10 cellular contexts compared by ENCODE assay signal in genomic region chr2:72992734-72993102, GRCh38.
A peak's percentile ranks its signal among the peaks of the same experiment; 100 is the strongest.
DNase-seq lines count a peak whose midpoint lies in the region; ATAC-seq and TF ChIP-seq lines count a peak whose summit lies in the region.
"Had no signal": no experiment of that assay in that cellular context is flagged by ENCODE, and none has a peak within 500 bp of the region (broad histone marks: within the 10 kb centered on the region; RNA-seq: fewer than 3 reads in every experiment).

No MANE protein-coding gene starts in this region.

- ATAC-seq in Right ventricle myocardium inferior, result no peak

- peak overlapping the region; percentile 26 for H3K23ac ChIP-seq in neuronal stem cell (ENCODE audit: low read depth, low read length, poor library complexity)

- H4K8ac ChIP-seq in neuronal stem cell (ENCODE audit: low read depth, low read length), result no peak overlapping the region

- H3K4me2 ChIP-seq in neuronal stem cell (ENCODE audit: insufficient read depth, low read length, poor library complexity, severe bottlenecking), result no peak overlapping the region

- H3K18ac ChIP-seq in neuronal stem cell (ENCODE audit: low read length), result peak overlapping the region; percentile 24

- no peak overlapping the region for H3K27ac ChIP-seq in coronary artery
- no peak overlapping the region for H3K27ac ChIP-seq in neuronal stem cell (replicated peaks; ENCODE audit: low read length)
- H3K27ac ChIP-seq in vagina, result no peak overlapping the region
- H3K27ac ChIP-seq in caudate nucleus (ENCODE audit: low read depth, low read length), result no peak overlapping the region

- no peak overlapping the region for H2AFZ ChIP-seq in neuronal stem cell (ENCODE audit: low read length)

- peak overlapping the region; percentile 59 for H2BK12ac ChIP-seq in neuronal stem cell (ENCODE audit: low read length)

- H2AK5ac ChIP-seq in neuronal stem cell (ENCODE audit: low read depth, low read length), result peak overlapping the region; percentile 90

- peaks cover 0 to 2% of the 10 kb centered on the region in 2 donors for H3K36me3 ChIP-seq in neuronal stem cell (replicated peaks in 1 of 2; ENCODE audit: control insufficient read depth in 2 of 2, insufficient read depth in 2 of 2, low read length in 2 of 2)
- H3K36me3 ChIP-seq in vagina, result peaks cover 0 to 4% of the 10 kb centered on the region in 2 donors

- H2BK5ac ChIP-seq in neuronal stem cell (ENCODE audit: low read length), result no peak overlapping the region

- H3K14ac ChIP-seq in neuronal stem cell (ENCODE audit: low read length), result peak overlapping the region; percentile 58

- H3K4me1 ChIP-seq in neuronal stem cell (ENCODE audit: control insufficient read depth in 2 of 2, insufficient read depth in 1 of 2, low read depth in 1 of 2, low read length in 2 of 2) (peaks cover 0 to 21% of the 10 kb centered on the region in 2 donors), vagina (no peaks in the 10 kb centered on the region)
- H3K4me1 ChIP-seq: Caco-2 had no signal

- H3K4ac ChIP-seq in neuronal stem cell (ENCODE audit: low read length), result no peak overlapping the region

- DNase-seq in cardiac septum (ENCODE audit: low spot score) (peak; percentile 39), Right ventricle myocardium inferior (ENCODE audit: missing footprints) (no peak), coronary artery (ENCODE audit: low spot score) (peak; percentile 45), neuronal stem cell (ENCODE audit: low spot score) (no peak), vagina (ENCODE audit: extremely low spot score in 2 of 2) (peak; percentile 71 to 87), caudate nucleus (lab: John Stamatoyannopoulos, UW) (no peak), NCI-H2029 treated with DMSO at 0.1 percent for 48 hours (lab: John Stamatoyannopoulos, UW) (no peak), NCI-H2171 (lab: John Stamatoyannopoulos, UW) (no peak)
- DNase-seq: NCI-H1694 had no signal

- TF ChIP-seq CTCF in coronary artery (IDR thresholded peaks at IDR 0.05) (no peak), vagina (IDR thresholded peaks at IDR 0.05) (no peak)

- H3K4me3 ChIP-seq in coronary artery, result no peak overlapping the region
- no peak overlapping the region for H3K4me3 ChIP-seq in neuronal stem cell (ENCODE audit: low read length in 2 of 2)
- no peak overlapping the region for H3K4me3 ChIP-seq in vagina

- H2BK15ac ChIP-seq in neuronal stem cell (ENCODE audit: low read length), result no peak overlapping the region

- intact Hi-C loops in cardiac septum (cut with DNase I), result loop anchor here (2.0 to 5.0 kb wide), 2 partner anchors 170 to 185 kb away; no protein-coding TSS in a partner anchor
- intact Hi-C loops in Right ventricle myocardium inferior (cut with DNase I), result loop anchor here (5.0 kb wide), 3 partner anchors 100 to 185 kb away; no protein-coding TSS in a partner anchor
- intact Hi-C loops in vagina (cut with DNase I), result loop anchor here (5.0 kb wide), 1 partner anchor 170 kb away; no protein-coding TSS in a partner anchor

- H2BK120ac ChIP-seq in neuronal stem cell (ENCODE audit: low read depth, low read length), result no peak overlapping the region

- TF ChIP-seq POLR2A in vagina (IDR thresholded peaks at IDR 0.05), result no peak

- no peak overlapping the region for H3K9ac ChIP-seq in neuronal stem cell (ENCODE audit: low read depth, low read length, poor library complexity)

- H3K27me3 ChIP-seq in neuronal stem cell (ENCODE audit: control insufficient read depth in 3 of 3, insufficient read depth in 3 of 3, low read depth in 1 of 3, low read length in 3 of 3), result peaks cover 0 to 41% (median 2%) of the 10 kb centered on the region in 3 experiments
- H3K27me3 ChIP-seq in vagina, result no peaks in the 10 kb centered on the region

- H4K91ac ChIP-seq in neuronal stem cell (ENCODE audit: low read depth, low read length, poor library complexity), result no peak overlapping the region

- no CpG with 5 or more reads among the region's 8 CpGs for WGBS in neuronal stem cell (ENCODE audit: extremely low coverage in 2 of 2, insufficient read length in 2 of 2, insufficient replicate concordance in 1 of 2), 2 donors

- H3K9me3 ChIP-seq in neuronal stem cell (replicated peaks in 1 of 2; ENCODE audit: control insufficient read depth in 2 of 2, insufficient read depth in 1 of 2, low read depth in 1 of 2, low read length in 2 of 2) (no peaks in the 10 kb centered on the region), vagina (no peaks in the 10 kb centered on the region)
- H3K9me3 ChIP-seq: Caco-2 had no signal

- peaks cover 3% of the 10 kb centered on the region for H3K79me1 ChIP-seq in neuronal stem cell (ENCODE audit: low read depth, low read length)

Comparison
In these comparisons a context has a peak if more than half of its experiments do, and no peak if none do; other contexts are left out.
1. DNase-seq: peak in cardiac septum (single experiment), coronary artery (single experiment) and vagina (2 of 2); none in Right ventricle myocardium inferior (single experiment), neuronal stem cell (single experiment), caudate nucleus (0 of 61), NCI-H2029 treated with DMSO at 0.1 percent for 48 hours (single experiment) and NCI-H2171 (single experiment).